Comparison of ENCODE assay signal across 24 cellular contexts in the genomic region with DNA sequence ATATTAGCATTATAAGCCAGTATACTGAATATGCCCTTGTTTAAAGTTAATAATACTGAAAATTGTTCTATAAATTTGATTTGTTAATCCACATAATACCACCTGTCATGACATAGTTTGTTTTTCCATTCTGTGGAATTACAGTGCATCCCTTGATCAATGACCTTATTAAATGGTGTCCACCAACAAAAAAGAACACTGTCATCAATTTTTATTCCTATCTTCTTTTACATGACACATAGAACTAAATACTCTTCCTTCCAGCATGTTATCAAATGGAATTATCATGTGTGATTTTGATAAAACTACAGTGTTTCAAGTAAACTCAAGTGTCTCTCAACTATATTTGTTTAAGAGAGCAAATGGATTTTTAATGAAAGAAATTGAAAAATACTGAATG.
A peak's percentile ranks its signal among the peaks of the same experiment; 100 is the strongest.
DNase-seq lines count a peak whose midpoint lies in the region; ATAC-seq, FAIRE-seq and TF ChIP-seq lines count a peak whose summit lies in the region.
"Had no signal": no experiment of that assay in that cellular context is flagged by ENCODE, and none has a peak within 500 bp of the region (broad histone marks: within the 10 kb centered on the region; RNA-seq: fewer than 3 reads in every experiment).

No MANE protein-coding gene starts in this region.

- H4K20me1 ChIP-seq in K562 (replicated peaks; ENCODE audit: control insufficient read depth, insufficient read depth, low read length) = no peaks in the 10 kb centered on the region
- H4K20me1 ChIP-seq: BLaER1 treated with 17β-estradiol and CSF1 and Interleukin-3, amounts not matched to agents 10 nM and 100 nM had no signal

- no peak overlapping the region for H3K9ac ChIP-seq in K562 (ENCODE audit: insufficient read depth in 1 of 2, low read depth in 2 of 2, low read length in 2 of 2)
- H3K9ac ChIP-seq: BLaER1 treated with 17β-estradiol and CSF1 and Interleukin-3, amounts not matched to agents 10 nM and 100 nM had no signal

- no TSS peak for BruUV-seq in K562 (replicated peaks; lab: Mats Ljungman, UMichigan)

- H3K4me1 ChIP-seq in A549 (no peaks in the 10 kb centered on the region), K562 (replicated peaks in 1 of 2; ENCODE audit: control insufficient read depth in 2 of 2, insufficient read depth in 2 of 2, low read length in 2 of 2) (no peaks in the 10 kb centered on the region), HAP-1 (no peaks in the 10 kb centered on the region)
- H3K4me1 ChIP-seq: BLaER1 treated with 17β-estradiol and CSF1 and Interleukin-3, amounts not matched to agents 10 nM and 100 nM had no signal

- FAIRE-seq in A549 (lab: Jason Lieb, UNC) = no peak
- FAIRE-seq in D721Med (lab: Jason Lieb, UNC) = peak; percentile 53
- FAIRE-seq in K562 (lab: Jason Lieb, UNC) = peak; percentile 29
- FAIRE-seq: A204.1, GM12878, GM12892, GM18507 had no signal

- H3K4me2 ChIP-seq in A549 (no peak overlapping the region), K562 (ENCODE audit: insufficient read depth, low read length) (no peak overlapping the region)
- H3K4me2 ChIP-seq: BLaER1 treated with 17β-estradiol and CSF1 and Interleukin-3, amounts not matched to agents 10 nM and 100 nM had no signal

- ATAC-seq in A549 = no peak
- no peak for ATAC-seq in K562
- no peak for ATAC-seq in stimulated activated naive CD8-positive, alpha-beta T cell treated with anti-CD3 and anti-CD28 coated beads, Interleukin-15, Interleukin-2, amounts not matched to agents 100 U/mL and 50 U/mL, for 24 hours
- ATAC-seq: CD8-positive, alpha-beta T cell; GM12878 had no signal

- H3K4me3 ChIP-seq in A549 (no peak overlapping the region), K562 (no peak overlapping the region), HAP-1 (no peak overlapping the region)
- H3K4me3 ChIP-seq: BLaER1 treated with 17β-estradiol and CSF1 and Interleukin-3, amounts not matched to agents 10 nM and 100 nM; GM12878 had no signal

- intact Hi-C loops in K562 (cut with micrococcal nuclease) = no loop called here

- H3K27me3 ChIP-seq in K562 (ENCODE audit: control insufficient read depth in 2 of 2, insufficient read depth in 2 of 2, low read length in 2 of 2) (no peaks in the 10 kb centered on the region), HAP-1 (ENCODE audit: low read depth) (no peaks in the 10 kb centered on the region)
- H3K27me3 ChIP-seq: BLaER1 treated with 17β-estradiol and CSF1 and Interleukin-3, amounts not matched to agents 10 nM and 100 nM had no signal

- TF ChIP-seq RAD21 in A549 (conservative IDR thresholded peaks at IDR 0.05 in 1 of 2, IDR thresholded peaks at IDR 0.05 in 1 of 2) = no peak
- TF ChIP-seq RAD21 in K562 (CRISPR knock-in tag; conservative IDR thresholded peaks at IDR 0.05 in 1 of 2, IDR thresholded peaks at IDR 0.05 in 1 of 2) = no peak

- CTCF ChIA-PET in A549 (lab: Yijun Ruan, JAX) (no interaction called here), K562 (lab: Yijun Ruan, JAX; ENCODE audit: low intra/inter-chr PET ratio) (no interaction called here)

- in situ Hi-C loops in K562 (cut with MboI) = no loop called here
- in situ Hi-C loops in HAP-1 (cut with MboI; ENCODE audit: low sequenced_read_pairs) = no loop called here

- H3K27ac ChIP-seq in A549 (no peak overlapping the region), K562 (ENCODE audit: extremely low read depth, low read depth, low read length) (no peak overlapping the region)
- H3K27ac ChIP-seq: BLaER1 treated with 17β-estradiol and CSF1 and Interleukin-3, amounts not matched to agents 10 nM and 100 nM; C4-2B had no signal

- H3K79me2 ChIP-seq in K562 (ENCODE audit: control insufficient read depth, insufficient read depth, low read length) = no peaks in the 10 kb centered on the region

- no peak for DNase-seq in A549 (ENCODE audit: low read depth in 1 of 2, low spot score in 1 of 2)
- no peak for DNase-seq in D721Med (ENCODE audit: insufficient read length, low spot score)
- DNase-seq in K562 (ENCODE audit: extremely low read depth in 1 of 4, low spot score in 3 of 4) = no peak
- DNase-seq in HAP-1 (ENCODE audit: low spot score in 2 of 2) = no peak
- no peak for DNase-seq in stimulated activated naive CD8-positive, alpha-beta T cell treated with anti-CD3 and anti-CD28 coated beads, Interleukin-15, Interleukin-2, amounts not matched to agents 100 U/mL and 50 U/mL, for 24 hours
- DNase-seq: 8988T; AML-193; Caco-2; Calu3; CD4-positive, alpha-beta T cell; CD8-positive, alpha-beta T cell; DMS 273 treated with DMSO at 0.1 percent for 48 hours; DMS153; DMS53; DMS79; DND-41; EL; GDM1 had no signal

- no peaks in the 10 kb centered on the region for H3K9me1 ChIP-seq in K562 (ENCODE audit: control insufficient read depth, insufficient read depth, low read length)

- TF ChIP-seq EP300 in A549 (IDR thresholded peaks at IDR 0.05) (no peak), K562 (IDR thresholded peaks at IDR 0.05; ENCODE audit: low read length) (no peak)

- no peak for TF ChIP-seq CTCF in A549 (IDR thresholded peaks at IDR 0.05)
- no peak for TF ChIP-seq CTCF in D721Med (IDR thresholded peaks at IDR 0.05; ENCODE audit: insufficient read depth, missing control alignments)
- TF ChIP-seq CTCF in K562 (IDR thresholded peaks at IDR 0.05 in 2 of 3, conservative IDR thresholded peaks at IDR 0.05 in 1 of 3; ENCODE audit: insufficient read depth in 2 of 3, low read depth in 1 of 3, low read length in 3 of 3) = no peak

- TF ChIP-seq POLR2A in A549 (IDR thresholded peaks at IDR 0.05; ENCODE audit: low read length) (no peak), K562 (conservative IDR thresholded peaks at IDR 0.05) (no peak)

- H2AFZ ChIP-seq in K562 (ENCODE audit: low read depth, low read length) = no peak overlapping the region

- POLR2A ChIA-PET in A549 (lab: Yijun Ruan, JAX) (no interaction called here), K562 (lab: Yijun Ruan, JAX) (interaction anchor here (0.5 kb wide), 1 partner anchor 25 kb away, joined by 3 read pairs; no protein-coding TSS in a partner anchor)

- no peaks in the 10 kb centered on the region for H3K9me3 ChIP-seq in A549
- H3K9me3 ChIP-seq in K562 (replicated peaks; ENCODE audit: control insufficient read depth, insufficient read depth, low read depth, low read length) = no peaks in the 10 kb centered on the region; the same call in 1 of the 2 replicates
- H3K9me3 ChIP-seq in HAP-1 = no peaks in the 10 kb centered on the region

- no peaks in the 10 kb centered on the region for H3K36me3 ChIP-seq in K562 (ENCODE audit: control insufficient read depth, insufficient read depth, low read length)
- no peaks in the 10 kb centered on the region for H3K36me3 ChIP-seq in HAP-1 (replicated peaks)
- H3K36me3 ChIP-seq: BLaER1 treated with 17β-estradiol and CSF1 and Interleukin-3, amounts not matched to agents 10 nM and 100 nM had no signal

TF ChIP-seq in A549, 52 proteins besides CTCF, POLR2A, EP300 and RAD21:
- TF ChIP-seq CHD2 (IDR thresholded peaks at IDR 0.05; ENCODE audit: low read length, partially characterized antibody) (no peak), MAFK (IDR thresholded peaks at IDR 0.05; ENCODE audit: partially characterized antibody) (peak; percentile 64)

TF ChIP-seq in K562, 482 proteins besides CTCF, POLR2A, EP300 and RAD21:
- no peak for TF ChIP-seq HNRNPL (IDR thresholded peaks at IDR 0.05; ENCODE audit: low read depth, low read length)
- peak; percentile 48; the same call in 1 of the 2 replicates for TF ChIP-seq ZNF316 (IDR thresholded peaks at IDR 0.05)

Comparison
In these comparisons a context has a peak if more than half of its experiments do, and no peak if none do; other contexts are left out.
1. Of the 35 proteins assayed by ChIP-seq in both K562 and A549: peak only in K562: none; only in A549: MAFK; in both: none; in neither: 34.